ENCODE assay signal across 13 cellular contexts in genomic region chr2:213751446-213751845, GRCh38.
A peak's percentile ranks its signal among the peaks of the same experiment; 100 is the strongest.
DNase-seq lines count a peak whose midpoint lies in the region; ATAC-seq and TF ChIP-seq lines count a peak whose summit lies in the region.
"Had no signal": no experiment of that assay in that cellular context is flagged by ENCODE, and none has a peak within 500 bp of the region (broad histone marks: within the 10 kb centered on the region; RNA-seq: fewer than 3 reads in every experiment).

No MANE protein-coding gene starts in this region.

- H4K20me1 ChIP-seq in SU-DHL-6 (ENCODE audit: low read depth, low read length), result no peaks in the 10 kb centered on the region

- peak; percentile 92 for ATAC-seq in GM18517 (IDR thresholded peaks at IDR 0.05; ENCODE audit: unreplicated experiment)
- peak; percentile 93 for ATAC-seq in GM21515 (IDR thresholded peaks at IDR 0.05; ENCODE audit: unreplicated experiment)
- ATAC-seq in HG03045 (IDR thresholded peaks at IDR 0.05; ENCODE audit: unreplicated experiment), result peak; percentile 90
- ATAC-seq: WTC11 had no signal

- no TSS peak for BruUV-seq in MCF 10A (replicated peaks; lab: Mats Ljungman, UMichigan)

- no peak overlapping the region for H3K4me3 ChIP-seq in SU-DHL-6 (ENCODE audit: insufficient read depth, low read length, poor library complexity, severe bottlenecking)

- CTCF ChIA-PET in MCF 10A (lab: Yijun Ruan, JAX), result interaction anchor here (0.7 kb wide), 1 partner anchor 1527 kb away, joined by 3 read pairs; no protein-coding TSS in a partner anchor

- no peak for TF ChIP-seq CTCF in SU-DHL-6 (IDR thresholded peaks at IDR 0.05; ENCODE audit: insufficient read depth, low read length, poor library complexity, severe bottlenecking)
- no peak for TF ChIP-seq CTCF in MCF 10A (IDR thresholded peaks at IDR 0.05; ENCODE audit: unreplicated experiment)

- H3K4me3 Mint-ChIP-seq in MCF 10A (ENCODE audit: unreplicated experiment), result no peak overlapping the region
- H3K4me3 Mint-ChIP-seq: CD4-positive, CD25-positive, alpha-beta regulatory T cell; WTC11 had no signal

- no peaks in the 10 kb centered on the region for H3K36me3 Mint-ChIP-seq in MCF 10A (ENCODE audit: insufficient read depth, unreplicated experiment)
- H3K36me3 Mint-ChIP-seq: CD4-positive, CD25-positive, alpha-beta regulatory T cell; WTC11 had no signal

- no peaks in the 10 kb centered on the region for H3K9me3 ChIP-seq in SU-DHL-6 (ENCODE audit: insufficient read depth, low read length)

- H3F3A ChIP-seq in SU-DHL-6 (ENCODE audit: insufficient read depth), result no peaks in the 10 kb centered on the region

- H2AFZ ChIP-seq in SU-DHL-6 (ENCODE audit: low read depth, low read length, severe bottlenecking), result peak overlapping the region; percentile 69

- no peak overlapping the region for H3K9ac ChIP-seq in SU-DHL-6 (ENCODE audit: low read length)

- H3K9me3 Mint-ChIP-seq in MCF 10A (ENCODE audit: unreplicated experiment), result no peaks in the 10 kb centered on the region
- H3K9me3 Mint-ChIP-seq: CD4-positive, CD25-positive, alpha-beta regulatory T cell; WTC11 had no signal

- H3K4me2 ChIP-seq in SU-DHL-6 (ENCODE audit: low read depth, low read length, poor library complexity, severe bottlenecking), result peak overlapping the region; percentile 47

- intact Hi-C loops in MCF 10A (cut with micrococcal nuclease), result no loop called here

- POLR2A ChIA-PET in MCF 10A (lab: Yijun Ruan, JAX), result no interaction called here

- no peaks in the 10 kb centered on the region for H3K4me1 Mint-ChIP-seq in MCF 10A (ENCODE audit: insufficient read depth, unreplicated experiment)
- H3K4me1 Mint-ChIP-seq: CD4-positive, CD25-positive, alpha-beta regulatory T cell had no signal

- no peak overlapping the region for H3K27ac Mint-ChIP-seq in MCF 10A (ENCODE audit: low read depth, unreplicated experiment)
- H3K27ac Mint-ChIP-seq: CD4-positive, CD25-positive, alpha-beta regulatory T cell; WTC11 had no signal

- H3K27me3 Mint-ChIP-seq in MCF 10A (ENCODE audit: insufficient read depth, unreplicated experiment), result no peaks in the 10 kb centered on the region
- H3K27me3 Mint-ChIP-seq: CD4-positive, CD25-positive, alpha-beta regulatory T cell had no signal

- no peaks in the 10 kb centered on the region for H3K27me3 ChIP-seq in SU-DHL-6 (ENCODE audit: low read length)

- H3K36me3 ChIP-seq in SU-DHL-6 (ENCODE audit: low read length), result no peaks in the 10 kb centered on the region

- DNase-seq in MCF 10A (ENCODE audit: unreplicated experiment) (no peak), caudate nucleus (lab: John Stamatoyannopoulos, UW) (no peak), kidney tubule cell (ENCODE audit: low spot score) (no peak), HuH-7.5 (ENCODE audit: low spot score) (no peak)
- DNase-seq: activated T-cell treated with anti-CD3 and anti-CD28 coated beads, Interleukin-2, amount 50 U/mL, for 48 hours; CD4-positive, CD25-positive, alpha-beta regulatory T cell; NCI-H187; SHP77 had no signal

- H3K9me2 ChIP-seq in SU-DHL-6 (replicated peaks; ENCODE audit: insufficient read depth, low read length), result no peaks in the 10 kb centered on the region

- H3K79me2 ChIP-seq in SU-DHL-6 (ENCODE audit: insufficient read depth, low read length), result no peaks in the 10 kb centered on the region

- H3K27ac ChIP-seq in SU-DHL-6 (ENCODE audit: low read depth, low read length) (no peak overlapping the region), caudate nucleus (ENCODE audit: low read depth, low read length) (no peak overlapping the region)
